Comparison of ENCODE assay signal across 8 cellular contexts in genomic region chr7:115910541-115911164, GRCh38.
DNase-seq lines count a peak whose midpoint lies in the region; ATAC-seq, FAIRE-seq and TF ChIP-seq lines count a peak whose summit lies in the region.

No MANE protein-coding gene starts in this region.

- FAIRE-seq in islet of Langerhans (lab: Jason Lieb, UNC), result peak; percentile 99

- peak; percentile 90 for TF ChIP-seq CTCF in VCaP (conservative IDR thresholded peaks at IDR 0.05)

- ATAC-seq in GM21619 (IDR thresholded peaks at IDR 0.05; ENCODE audit: unreplicated experiment), result peak; percentile 68
- no peak for ATAC-seq in GM18907 (IDR thresholded peaks at IDR 0.05; ENCODE audit: unreplicated experiment)

- H3K27ac ChIP-seq in VCaP, result no peak overlapping the region

- peak; percentile 78 for DNase-seq in DMS153 treated with DMSO at 0.1 percent for 48 hours (lab: John Stamatoyannopoulos, UW; ENCODE audit: unreplicated experiment)
- peak; percentile 55 to 88 (median 73) for DNase-seq in NCI-H1417 (lab: John Stamatoyannopoulos, UW)
- no peak for DNase-seq in stimulated activated CD4-positive, alpha-beta T cell treated with anti-CD3 and anti-CD28 coated beads, Interleukin-4, amount 100 ng/mL, for 4 hours
- no peak for DNase-seq in occipital lobe (lab: John Stamatoyannopoulos, UW)

Comparison
In these comparisons a context has a peak if more than half of its experiments do, and no peak if none do; other contexts are left out.
1. DNase-seq: peak in DMS153 treated with DMSO at 0.1 percent for 48 hours (single experiment) and NCI-H1417 (3 of 3); none in stimulated activated CD4-positive, alpha-beta T cell treated with anti-CD3 and anti-CD28 coated beads, Interleukin-4, amount 100 ng/mL, for 4 hours (0 of 2) and occipital lobe (single experiment).